Comparison of ENCODE assay signal across 1 cellular context in genomic region chr11:57440744-57441414, GRCh38.
TF ChIP-seq lines count a peak whose summit lies in the region.

No MANE protein-coding gene starts in this region.

TF ChIP-seq in HepG2, 621 proteins besides CTCF, POLR2A, EP300 and RAD21 (continued from another document and continues in another):
- TF ChIP-seq REST (IDR thresholded peaks at IDR 0.05; ENCODE audit: borderline replicate concordance in 1 of 2, low read depth in 1 of 2, low read length in 2 of 2), result no peak
- no peak for TF ChIP-seq TBP (CRISPR knock-in tag; IDR thresholded peaks at IDR 0.05)
- no peak for TF ChIP-seq IKZF1 (IDR thresholded peaks at IDR 0.05)
- 0 out of 2 replicates have a peak, but pooled peaks have one; percentile 27 for TF ChIP-seq TOPORS (CRISPR knock-in tag; IDR thresholded peaks at IDR 0.05)
- no peak for TF ChIP-seq ESRRA (CRISPR knock-in tag; IDR thresholded peaks at IDR 0.05; ENCODE audit: low read depth)
- TF ChIP-seq ZNF3 (CRISPR knock-in tag; IDR thresholded peaks at IDR 0.05), result no peak
- TF ChIP-seq NBN (conservative IDR thresholded peaks at IDR 0.05), result no peak
- TF ChIP-seq, protein P1, sequence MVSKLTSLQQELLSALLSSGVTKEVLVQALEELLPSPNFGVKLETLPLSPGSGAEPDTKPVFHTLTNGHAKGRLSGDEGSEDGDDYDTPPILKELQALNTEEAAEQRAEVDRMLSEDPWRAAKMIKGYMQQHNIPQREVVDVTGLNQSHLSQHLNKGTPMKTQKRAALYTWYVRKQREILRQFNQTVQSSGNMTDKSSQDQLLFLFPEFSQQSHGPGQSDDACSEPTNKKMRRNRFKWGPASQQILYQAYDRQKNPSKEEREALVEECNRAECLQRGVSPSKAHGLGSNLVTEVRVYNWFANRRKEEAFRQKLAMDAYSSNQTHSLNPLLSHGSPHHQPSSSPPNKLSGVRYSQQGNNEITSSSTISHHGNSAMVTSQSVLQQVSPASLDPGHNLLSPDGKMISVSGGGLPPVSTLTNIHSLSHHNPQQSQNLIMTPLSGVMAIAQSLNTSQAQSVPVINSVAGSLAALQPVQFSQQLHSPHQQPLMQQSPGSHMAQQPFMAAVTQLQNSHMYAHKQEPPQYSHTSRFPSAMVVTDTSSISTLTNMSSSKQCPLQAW (CRISPR knock-in tag; IDR thresholded peaks at IDR 0.05), result 0 out of 2 replicates have a peak, but pooled peaks have one; percentile 25
- no peak for TF ChIP-seq RFX3 (CRISPR knock-in tag; IDR thresholded peaks at IDR 0.05)
- peak; percentile 22; the same call in 1 of the 2 replicates for TF ChIP-seq THAP11 (CRISPR knock-in tag; IDR thresholded peaks at IDR 0.05)
- peak; percentile 61; the same call in 1 of the 2 replicates for TF ChIP-seq ZFY (CRISPR knock-in tag; IDR thresholded peaks at IDR 0.05)
- no peak for TF ChIP-seq ZSCAN21 (CRISPR knock-in tag; IDR thresholded peaks at IDR 0.05; ENCODE audit: borderline replicate concordance)
- no peak for TF ChIP-seq ZNF780A (CRISPR knock-in tag; IDR thresholded peaks at IDR 0.05)
- peak; percentile 77 for TF ChIP-seq CEBPG (CRISPR knock-in tag; IDR thresholded peaks at IDR 0.05)
- no peak for TF ChIP-seq ZBTB2 (CRISPR knock-in tag; IDR thresholded peaks at IDR 0.05; ENCODE audit: low read depth)
- TF ChIP-seq, protein P2, sequence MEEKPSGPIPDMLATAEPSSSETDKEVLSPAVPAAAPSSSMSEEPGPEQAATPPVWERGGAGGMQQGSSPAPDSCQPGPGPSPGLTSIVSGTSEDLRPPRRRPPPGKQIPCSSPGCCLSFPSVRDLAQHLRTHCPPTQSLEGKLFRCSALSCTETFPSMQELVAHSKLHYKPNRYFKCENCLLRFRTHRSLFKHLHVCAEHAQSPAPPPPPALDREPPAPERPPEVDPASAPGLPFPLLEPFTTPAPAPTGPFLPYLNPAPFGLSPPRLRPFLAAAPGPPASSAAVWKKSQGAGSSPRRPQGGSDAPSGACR (CRISPR knock-in tag; IDR thresholded peaks at IDR 0.05), result no peak; the same call in 1 of the 2 replicates
- no peak for TF ChIP-seq ZNF557 (CRISPR knock-in tag; IDR thresholded peaks at IDR 0.05)
- peak; percentile 73; the same call in 1 of the 2 replicates for TF ChIP-seq HMG20A (CRISPR knock-in tag; IDR thresholded peaks at IDR 0.05; ENCODE audit: borderline replicate concordance)
- TF ChIP-seq NCOA2 (CRISPR knock-in tag; IDR thresholded peaks at IDR 0.05), result peak; percentile 64
- TF ChIP-seq GTF2F1 (IDR thresholded peaks at IDR 0.05; ENCODE audit: low read length), result no peak
- TF ChIP-seq ZNF263 (CRISPR knock-in tag; IDR thresholded peaks at IDR 0.05), result 0 out of 2 replicates have a peak, but pooled peaks have one; percentile 6
- TF ChIP-seq, protein P3, sequence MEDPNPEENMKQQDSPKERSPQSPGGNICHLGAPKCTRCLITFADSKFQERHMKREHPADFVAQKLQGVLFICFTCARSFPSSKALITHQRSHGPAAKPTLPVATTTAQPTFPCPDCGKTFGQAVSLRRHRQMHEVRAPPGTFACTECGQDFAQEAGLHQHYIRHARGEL (CRISPR knock-in tag; IDR thresholded peaks at IDR 0.05), result no peak
- TF ChIP-seq ZBTB34 (CRISPR knock-in tag; IDR thresholded peaks at IDR 0.05), result peak; percentile 30; the same call in 1 of the 2 replicates
- peak; percentile 67 for TF ChIP-seq SAP130 (CRISPR knock-in tag; IDR thresholded peaks at IDR 0.05; ENCODE audit: low read depth)
- no peak for TF ChIP-seq ZNF570 (CRISPR knock-in tag; IDR thresholded peaks at IDR 0.05; ENCODE audit: borderline replicate concordance)
- no peak for TF ChIP-seq PBX2 (CRISPR knock-in tag; IDR thresholded peaks at IDR 0.05)
- TF ChIP-seq MZF1 (CRISPR knock-in tag; IDR thresholded peaks at IDR 0.05; ENCODE audit: borderline replicate concordance), result no peak
- TF ChIP-seq PRPF4 (IDR thresholded peaks at IDR 0.05; ENCODE audit: low read depth, low read length, poor library complexity, severe bottlenecking), result no peak
- TF ChIP-seq ZFP36L1 (CRISPR knock-in tag; IDR thresholded peaks at IDR 0.05), result no peak
- peak; percentile 62; the same call in 1 of the 2 replicates for TF ChIP-seq BCL6 (CRISPR knock-in tag; IDR thresholded peaks at IDR 0.05)
- no peak for TF ChIP-seq FLYWCH1 (CRISPR knock-in tag; IDR thresholded peaks at IDR 0.05)
- no peak for TF ChIP-seq ZNF10 (CRISPR knock-in tag; IDR thresholded peaks at IDR 0.05; ENCODE audit: borderline replicate concordance, low read depth)
- no peak for TF ChIP-seq JUNB (CRISPR knock-in tag; IDR thresholded peaks at IDR 0.05; ENCODE audit: borderline replicate concordance)
- peak; percentile 46; the same call in 1 of the 2 replicates for TF ChIP-seq TBX2 (CRISPR knock-in tag; IDR thresholded peaks at IDR 0.05; ENCODE audit: borderline replicate concordance)
- TF ChIP-seq ZBTB7A (CRISPR knock-in tag; IDR thresholded peaks at IDR 0.05), result no peak
- no peak for TF ChIP-seq ZMAT3 (CRISPR knock-in tag; conservative IDR thresholded peaks at IDR 0.05)
- TF ChIP-seq, protein P4, sequence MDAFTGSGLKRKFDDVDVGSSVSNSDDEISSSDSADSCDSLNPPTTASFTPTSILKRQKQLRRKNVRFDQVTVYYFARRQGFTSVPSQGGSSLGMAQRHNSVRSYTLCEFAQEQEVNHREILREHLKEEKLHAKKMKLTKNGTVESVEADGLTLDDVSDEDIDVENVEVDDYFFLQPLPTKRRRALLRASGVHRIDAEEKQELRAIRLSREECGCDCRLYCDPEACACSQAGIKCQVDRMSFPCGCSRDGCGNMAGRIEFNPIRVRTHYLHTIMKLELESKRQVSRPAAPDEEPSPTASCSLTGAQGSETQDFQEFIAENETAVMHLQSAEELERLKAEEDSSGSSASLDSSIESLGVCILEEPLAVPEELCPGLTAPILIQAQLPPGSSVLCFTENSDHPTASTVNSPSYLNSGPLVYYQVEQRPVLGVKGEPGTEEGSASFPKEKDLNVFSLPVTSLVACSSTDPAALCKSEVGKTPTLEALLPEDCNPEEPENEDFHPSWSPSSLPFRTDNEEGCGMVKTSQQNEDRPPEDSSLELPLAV (CRISPR knock-in tag; conservative IDR thresholded peaks at IDR 0.05; ENCODE audit: low read depth), result no peak
- TF ChIP-seq IRF9 (CRISPR knock-in tag; IDR thresholded peaks at IDR 0.05; ENCODE audit: borderline replicate concordance), result 0 out of 2 replicates have a peak, but pooled peaks have one; percentile 13
- no peak for TF ChIP-seq ZNF704 (CRISPR knock-in tag; IDR thresholded peaks at IDR 0.05; ENCODE audit: borderline replicate concordance)
- TF ChIP-seq ASH2L (IDR thresholded peaks at IDR 0.05; ENCODE audit: insufficient read length, low read depth, low read length), result peak; percentile 20
- TF ChIP-seq REXO4 (CRISPR knock-in tag; IDR thresholded peaks at IDR 0.05; ENCODE audit: borderline replicate concordance), result no peak
- no peak for TF ChIP-seq CBX5 (CRISPR knock-in tag; IDR thresholded peaks at IDR 0.05; ENCODE audit: borderline replicate concordance)
- TF ChIP-seq, protein P5, sequence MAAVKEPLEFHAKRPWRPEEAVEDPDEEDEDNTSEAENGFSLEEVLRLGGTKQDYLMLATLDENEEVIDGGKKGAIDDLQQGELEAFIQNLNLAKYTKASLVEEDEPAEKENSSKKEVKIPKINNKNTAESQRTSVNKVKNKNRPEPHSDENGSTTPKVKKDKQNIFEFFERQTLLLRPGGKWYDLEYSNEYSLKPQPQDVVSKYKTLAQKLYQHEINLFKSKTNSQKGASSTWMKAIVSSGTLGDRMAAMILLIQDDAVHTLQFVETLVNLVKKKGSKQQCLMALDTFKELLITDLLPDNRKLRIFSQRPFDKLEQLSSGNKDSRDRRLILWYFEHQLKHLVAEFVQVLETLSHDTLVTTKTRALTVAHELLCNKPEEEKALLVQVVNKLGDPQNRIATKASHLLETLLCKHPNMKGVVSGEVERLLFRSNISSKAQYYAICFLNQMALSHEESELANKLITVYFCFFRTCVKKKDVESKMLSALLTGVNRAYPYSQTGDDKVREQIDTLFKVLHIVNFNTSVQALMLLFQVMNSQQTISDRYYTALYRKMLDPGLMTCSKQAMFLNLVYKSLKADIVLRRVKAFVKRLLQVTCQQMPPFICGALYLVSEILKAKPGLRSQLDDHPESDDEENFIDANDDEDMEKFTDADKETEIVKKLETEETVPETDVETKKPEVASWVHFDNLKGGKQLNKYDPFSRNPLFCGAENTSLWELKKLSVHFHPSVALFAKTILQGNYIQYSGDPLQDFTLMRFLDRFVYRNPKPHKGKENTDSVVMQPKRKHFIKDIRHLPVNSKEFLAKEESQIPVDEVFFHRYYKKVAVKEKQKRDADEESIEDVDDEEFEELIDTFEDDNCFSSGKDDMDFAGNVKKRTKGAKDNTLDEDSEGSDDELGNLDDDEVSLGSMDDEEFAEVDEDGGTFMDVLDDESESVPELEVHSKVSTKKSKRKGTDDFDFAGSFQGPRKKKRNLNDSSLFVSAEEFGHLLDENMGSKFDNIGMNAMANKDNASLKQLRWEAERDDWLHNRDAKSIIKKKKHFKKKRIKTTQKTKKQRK (IDR thresholded peaks at IDR 0.05; ENCODE audit: low read length), result no peak
- no peak for TF ChIP-seq POLR2G (IDR thresholded peaks at IDR 0.05; ENCODE audit: low read depth, low read length)
